ENCODE assay signal across 8 cellular contexts in genomic region chr22:44024288-44024908, GRCh38. TPM values are rescaled to one million over a fixed set of nuclear protein-coding genes. Genes with fewer than 3 reads are reported as not detected.
DNase-seq lines count a peak whose midpoint lies in the region; ATAC-seq, FAIRE-seq and TF ChIP-seq lines count a peak whose summit lies in the region.

PARVB (plus strand) TSS chr22:44024302; CDS start chr22:44024340, 38 bp downstream.

- TF ChIP-seq EP300 in GM12878 (IDR thresholded peaks at IDR 0.05; ENCODE audit: borderline replicate concordance in 1 of 2, control insufficient read depth in 1 of 2, low read depth in 2 of 2, low read length in 2 of 2), result no peak

- intact Hi-C loops in GM12878 (cut with micrococcal nuclease; ENCODE audit: unreplicated experiment), result no loop called here

- H3K4me2 ChIP-seq in GM12878 (ENCODE audit: control insufficient read depth, insufficient read depth), result peak within 1 kb of the TSS; percentile 87
- peak within 1 kb of the TSS; percentile 96 for H3K4me2 ChIP-seq in skeletal muscle satellite cell (ENCODE audit: low read length)

- POLR2A ChIA-PET in GM12878 (lab: Charles Lee), result interaction anchor here (0.5 to 3.6 kb wide), 11 partner anchors 12 to 523 kb away, joined by 3 to 23 read pairs (median 4); no protein-coding TSS in a partner anchor

- peak within 1 kb of the TSS; percentile 77 for H2AFZ ChIP-seq in GM12878 (ENCODE audit: control insufficient read depth, low read depth, low read length)

- FAIRE-seq in GM12878 (lab: Jason Lieb, UNC), result no peak

- H3K4me1 ChIP-seq in GM12878 (ENCODE audit: control insufficient read depth, insufficient read depth, low read length), result peaks cover 14% of the 10 kb centered on the region
- no peaks in the 10 kb centered on the region for H3K4me1 ChIP-seq in iPS-18a (ENCODE audit: control insufficient read depth, low read depth, low read length)
- H3K4me1 ChIP-seq in skeletal muscle satellite cell (ENCODE audit: control insufficient read depth, insufficient read depth, low read length), result peaks cover 49% of the 10 kb centered on the region

- SMC1A ChIA-PET in GM12878 (lab: Charles Lee; ENCODE audit: uncharacterized antibody, unreplicated experiment), result interaction anchor here (0.6 to 4.3 kb wide), 9 partner anchors 9 to 1901 kb away, joined by 3 to 29 read pairs (median 4); no protein-coding TSS in a partner anchor

- H3K9ac ChIP-seq in GM12878 (ENCODE audit: control insufficient read depth, insufficient read depth, low read length) (peak within 1 kb of the TSS; percentile 99), iPS-18a (ENCODE audit: low read length) (peak within 1 kb of the TSS; percentile 70), skeletal muscle satellite cell (ENCODE audit: low read depth, low read length) (peak within 1 kb of the TSS; percentile 83)

- H3K79me2 ChIP-seq in GM12878 (ENCODE audit: control insufficient read depth, insufficient read depth, low read length), result peaks cover 72% of the 10 kb centered on the region

- in situ Hi-C loops in GM13977 (cut with MboI; ENCODE audit: low pct_unique_long_range_greater_than_20kb, low sequenced_read_pairs, unreplicated experiment) (no loop called here), GM12878 (cut with MboI) (no loop called here)

- DNase-seq in GM13977 (ENCODE audit: low spot score) (peak; percentile 55), NCI-H69 (lab: John Stamatoyannopoulos, UW) (peak; percentile 62), GM12878 (ENCODE audit: low read depth, low spot score) (no peak), NAMALWA (ENCODE audit: low spot score) (no peak), NOMO-1 treated with DMSO at 0.1 percent for 48 hours (lab: John Stamatoyannopoulos, UW; ENCODE audit: unreplicated experiment) (no peak), GDM1 (lab: John Stamatoyannopoulos, UW) (no peak)

- H3K36me3 ChIP-seq in GM12878 (ENCODE audit: control insufficient read depth in 2 of 2, insufficient read depth in 2 of 2, low read length in 1 of 2) (peaks cover 0 to 9% of the 10 kb centered on the region in 2 experiments; a peak in 1 of 4 replicates), iPS-18a (ENCODE audit: control insufficient read depth, low read depth, low read length) (no peaks in the 10 kb centered on the region), skeletal muscle satellite cell (ENCODE audit: insufficient read depth, low read length) (no peaks in the 10 kb centered on the region)

- ATAC-seq in GM12878, result peak; percentile 18

- H3K27me3 ChIP-seq in GM12878 (replicated peaks in 1 of 2; ENCODE audit: control insufficient read depth in 2 of 2, insufficient read depth in 2 of 2, low read length in 1 of 2), result no peaks in the 10 kb centered on the region
- peaks cover 7% of the 10 kb centered on the region for H3K27me3 ChIP-seq in iPS-18a (ENCODE audit: control insufficient read depth, insufficient read depth, low read length)
- no peaks in the 10 kb centered on the region for H3K27me3 ChIP-seq in skeletal muscle satellite cell (ENCODE audit: control insufficient read depth, insufficient read depth, low read length)

- H4K20me1 ChIP-seq in GM12878 (ENCODE audit: control insufficient read depth, insufficient read depth), result no peaks in the 10 kb centered on the region

- H3K4me3 ChIP-seq in GM12878 (peak within 1 kb of the TSS; percentile 91), iPS-18a (ENCODE audit: low read length) (peak within 1 kb of the TSS; percentile 71), skeletal muscle satellite cell (ENCODE audit: low read length) (peak within 1 kb of the TSS; percentile 80)

- RAD21 ChIA-PET in GM12878 (lab: Charles Lee; ENCODE audit: unreplicated experiment), result interaction anchor here (2.4 to 4.9 kb wide), 2 partner anchors 19 to 31 kb away, joined by 10 to 42 read pairs; no protein-coding TSS in a partner anchor

- 2% methylated on average over 52 of the region's 82 CpGs for WGBS in GM12878 (ENCODE audit: insufficient coverage, insufficient replicate concordance, low lambda C conversion rate, missing lambda C conversion rate)

- H3K27ac ChIP-seq in GM12878 (ENCODE audit: control insufficient read depth, insufficient read depth), result peak within 1 kb of the TSS; percentile 100
- no peak within 1 kb of the TSS for H3K27ac ChIP-seq in iPS-18a (ENCODE audit: low read length)

- H3K9me3 ChIP-seq in GM12878 (replicated peaks; ENCODE audit: control insufficient read depth, insufficient read depth, low read length) (no peaks in the 10 kb centered on the region), iPS-18a (ENCODE audit: control insufficient read depth, low read depth, low read length) (no peaks in the 10 kb centered on the region), skeletal muscle satellite cell (replicated peaks; ENCODE audit: low read length) (no peaks in the 10 kb centered on the region)

- peak; percentile 74 for TF ChIP-seq POLR2A in GM12878 (IDR thresholded peaks at IDR 0.05; ENCODE audit: low read depth, low read length)

- TF ChIP-seq CTCF in GM13977 (IDR thresholded peaks at IDR 0.05; ENCODE audit: extremely low read depth, insufficient read depth, missing control alignments) (no peak), GM12878 (IDR thresholded peaks at IDR 0.05 in 2 of 3, conservative IDR thresholded peaks at IDR 0.05 in 1 of 3; ENCODE audit: control insufficient read depth in 2 of 3, extremely low read depth in 1 of 3, insufficient read depth in 1 of 3, low read depth in 3 of 3, low read length in 3 of 3) (no peak)

- no peak for TF ChIP-seq RAD21 in GM12878 (IDR thresholded peaks at IDR 0.05; ENCODE audit: insufficient read depth, low read depth, low read length)

- CTCF ChIA-PET in GM12878 (lab: Yijun Ruan, JAX), result interaction anchor here (1.2 to 9.4 kb wide), 3 partner anchors 9 to 57 kb away, joined by 3 to 74 read pairs (median 7); no protein-coding TSS in a partner anchor

- no TSS peak for BruUV-seq in GM12878 (replicated peaks; lab: Mats Ljungman, UMichigan)

TF ChIP-seq in GM12878, 131 proteins besides CTCF, POLR2A, EP300 and RAD21 (continues in another document):
- no peak for TF ChIP-seq KDM1A (IDR thresholded peaks at IDR 0.05; ENCODE audit: borderline replicate concordance)
- TF ChIP-seq NR2F1 (conservative IDR thresholded peaks at IDR 0.05), result peak; percentile 73
- peak; percentile 43 for TF ChIP-seq MXI1 (IDR thresholded peaks at IDR 0.05; ENCODE audit: low read depth, low read length)
- 0 out of 2 replicates have a peak, but pooled peaks have one; percentile 48 for TF ChIP-seq SIN3A (IDR thresholded peaks at IDR 0.05; ENCODE audit: low read depth, low read length)
- TF ChIP-seq MLLT1 (IDR thresholded peaks at IDR 0.05), result no peak
- TF ChIP-seq SMAD5 (IDR thresholded peaks at IDR 0.05; ENCODE audit: low read depth), result no peak
- TF ChIP-seq RFX5 (IDR thresholded peaks at IDR 0.05; ENCODE audit: low read depth, low read length), result no peak
- TF ChIP-seq STAT3 (IDR thresholded peaks at IDR 0.05; ENCODE audit: low read depth, low read length), result no peak

RNA-seq across cellular contexts. Expression of gene PARVB, which starts in this region (rescaled TPM):
- 111 and 117 TPM in 2 replicates for total RNA-seq in GM12878 (2013; cell fraction: nucleolus; rRNA removed)
- total RNA-seq in GM12878 (2014; rRNA removed) (134 and 152 TPM in 2 replicates), GM12878 (2014; rRNA removed; fragmentation: Illumina TruSeq; extraction: Trizol) (69.7 and 70.3 TPM in 2 replicates), GM12878 (2021) (154 and 159 TPM in 2 replicates)
- polyA plus RNA-seq in GM12878 (2011; ENCODE audit: low read depth), result 66.8 TPM
- polyA plus RNA-seq in GM12878 (2011; rRNA removed) (206 and 264 TPM in 2 replicates), GM12878 (2014; fragmentation: Illumina TruSeq; extraction: Trizol) (40.7 and 82.2 TPM in 2 replicates), GM12878 (2014; fragmentation: Nextera tagmentation; extraction: Ambion mirVana) (1 to 10 TPM; 5.2 to 7.1 TPM), GM12878 (2014; rRNA removed) (239 and 255 TPM in 2 replicates), GM12878 (2016; fragmentation: Nextera tagmentation; extraction: Ambion mirVana) (10 to 100 TPM; 60.9 to 66.9 TPM)
- 342 and 427 TPM in 2 replicates for polyA plus RNA-seq in GM12878 (2011; cell fraction: cytosol; rRNA removed)
- 245 and 262 TPM in 2 replicates for polyA plus RNA-seq in GM12878 (2011; cell fraction: nucleus; rRNA removed)
- polyA plus RNA-seq in GM12878 (2012), result 179 and 250 TPM in 2 replicates
- polyA minus RNA-seq in GM12878 (2011; rRNA and poly(A)+ RNA removed), result 124 and 137 TPM in 2 replicates
- 41.4 and 42.4 TPM in 2 replicates for polyA minus RNA-seq in GM12878 (2011; cell fraction: cytosol; rRNA and poly(A)+ RNA removed)
- 18.9 and 21.1 TPM in 2 replicates for polyA minus RNA-seq in GM12878 (2011; cell fraction: nucleus; rRNA and poly(A)+ RNA removed)
- total RNA-seq in skeletal muscle satellite cell (2012; rRNA removed), result 45.9 and 57.0 TPM in 2 replicates

Comparison
In these comparisons a context has a peak if more than half of its experiments do, and no peak if none do; other contexts are left out.
1. DNase-seq: peak in GM13977 (single experiment) and NCI-H69 (single experiment); none in GM12878 (single experiment), NAMALWA (single experiment), NOMO-1 treated with DMSO at 0.1 percent for 48 hours (single experiment) and GDM1 (single experiment).
2. Peak in every context shown above with its lines, with median percentiles within 50 percentile points of each other: H3K4me3 ChIP-seq and H3K9ac ChIP-seq.